Comparison of ENCODE assay signal across 10 cellular contexts in the genomic region with DNA sequence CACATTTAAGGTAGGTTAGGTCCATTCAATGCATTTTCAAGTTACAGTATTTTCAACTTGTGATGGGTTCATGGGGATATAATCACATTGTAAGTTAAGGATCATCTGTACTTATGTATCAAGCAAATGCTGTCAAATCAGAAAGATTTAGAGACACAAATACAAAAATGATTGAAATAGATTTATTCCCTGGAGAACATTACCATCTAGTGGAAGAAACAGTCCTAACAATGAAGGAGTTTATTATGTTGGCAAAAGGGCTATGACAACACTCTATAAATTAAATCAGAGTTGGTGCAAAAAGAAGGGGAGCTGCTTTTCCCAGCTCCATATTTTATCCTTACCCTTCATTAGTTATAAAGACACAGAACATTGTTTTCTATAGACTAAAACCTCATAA.
DNase-seq lines count a peak whose midpoint lies in the region; TF ChIP-seq lines count a peak whose summit lies in the region.
"Had no signal": no experiment of that assay in that cellular context is flagged by ENCODE, and none has a peak within 500 bp of the region (broad histone marks: within the 10 kb centered on the region; RNA-seq: fewer than 3 reads in every experiment).

No MANE protein-coding gene starts in this region.

- H3K9me3 ChIP-seq in GM23248 (ENCODE audit: low read depth) = no peaks in the 10 kb centered on the region
- no peaks in the 10 kb centered on the region for H3K9me3 ChIP-seq in neutrophil

- no peaks in the 10 kb centered on the region for H3K27me3 ChIP-seq in GM23248 (replicated peaks; ENCODE audit: insufficient read depth)
- peaks cover 18% of the 10 kb centered on the region for H3K27me3 ChIP-seq in neutrophil

- H2AFZ ChIP-seq in GM23248 = no peak overlapping the region

- DNase-seq in GM23248 = peak; percentile 27
- DNase-seq in NB4 (ENCODE audit: low read depth) = peak; percentile 56
- DNase-seq in caudate nucleus (lab: John Stamatoyannopoulos, UW) = no peak
- DNase-seq in central memory CD4-positive, alpha-beta T cell = no peak
- no peak for DNase-seq in NCI-H187 (lab: John Stamatoyannopoulos, UW)
- no peak for DNase-seq in NCI-H510A (lab: John Stamatoyannopoulos, UW)
- DNase-seq in glomerular visceral epithelial cell (ENCODE audit: extremely low spot score) = no peak
- DNase-seq: mesenchymal stem cell, NCI-H446 had no signal

- no peak overlapping the region for H3K9ac ChIP-seq in GM23248

- H3K4me1 ChIP-seq in GM23248 (ENCODE audit: insufficient read depth) (no peaks in the 10 kb centered on the region), neutrophil (ENCODE audit: control insufficient read depth in 1 of 2, insufficient read depth in 1 of 2, low read depth in 1 of 2, low read length in 1 of 2) (peaks cover 0 to 12% of the 10 kb centered on the region in 2 experiments)

- H3F3A ChIP-seq in GM23248 (ENCODE audit: insufficient read depth) = no peaks in the 10 kb centered on the region

- H3K4me3 ChIP-seq in GM23248 = no peak overlapping the region
- no peak overlapping the region for H3K4me3 ChIP-seq in NB4 (ENCODE audit: low read depth, low read length)
- no peak overlapping the region for H3K4me3 ChIP-seq in neutrophil (ENCODE audit: low read depth in 1 of 2, low read length in 1 of 2)

- no peaks in the 10 kb centered on the region for H3K79me2 ChIP-seq in GM23248 (ENCODE audit: insufficient read depth)

- no peak overlapping the region for H3K27ac ChIP-seq in GM23248
- peak overlapping the region; percentile 7 for H3K27ac ChIP-seq in caudate nucleus (ENCODE audit: low read depth, low read length)
- H3K27ac ChIP-seq in neutrophil = peak overlapping the region; percentile 3

- H3K4me2 ChIP-seq in GM23248 (ENCODE audit: unreplicated experiment) = no peak overlapping the region

- H4K20me1 ChIP-seq in GM23248 (ENCODE audit: insufficient read depth) = no peaks in the 10 kb centered on the region

- TF ChIP-seq CTCF in NB4 (IDR thresholded peaks at IDR 0.05; ENCODE audit: low read depth, low read length) = no peak
- TF ChIP-seq CTCF in neutrophil (IDR thresholded peaks at IDR 0.05) = no peak

- H3K9me2 ChIP-seq in GM23248 (ENCODE audit: insufficient read depth) = no peaks in the 10 kb centered on the region

- in situ Hi-C loops in GM23248 (cut with MboI) = no loop called here

- TF ChIP-seq POLR2A in NB4 (IDR thresholded peaks at IDR 0.05; ENCODE audit: extremely low read depth, insufficient read length) = no peak

- H3K36me3 ChIP-seq in GM23248 (ENCODE audit: low read depth) (no peaks in the 10 kb centered on the region), neutrophil (no peaks in the 10 kb centered on the region)

Comparison
In these comparisons a context has a peak if more than half of its experiments do, and no peak if none do; other contexts are left out.
1. DNase-seq: peak in GM23248 (single experiment) and NB4 (single experiment); none in caudate nucleus (0 of 61), central memory CD4-positive, alpha-beta T cell (single experiment), NCI-H187 (0 of 2), NCI-H510A (single experiment) and glomerular visceral epithelial cell (single experiment).